In the genomic region with DNA sequence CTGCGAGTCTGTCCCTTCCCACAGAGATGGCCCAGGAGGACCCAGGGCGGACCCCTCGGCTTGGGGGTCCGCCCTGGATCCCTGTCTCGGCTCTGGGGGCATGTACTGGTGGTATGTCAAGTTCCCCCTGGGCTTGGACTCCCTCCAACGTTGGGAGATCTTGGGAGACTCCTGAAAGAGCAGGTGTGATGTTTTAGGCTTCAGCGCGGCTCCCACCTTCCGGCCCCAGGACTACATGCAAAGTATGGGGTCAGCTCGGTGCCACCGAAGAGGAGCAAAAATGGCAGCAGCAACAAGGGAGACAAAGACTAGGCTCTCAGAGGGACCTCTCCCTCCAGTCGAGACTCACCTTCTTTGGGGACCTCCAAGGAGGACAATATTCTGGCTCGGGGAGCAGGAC, we compare ENCODE assay signal across 7 cellular contexts. TPM values are rescaled to one million over a fixed set of nuclear protein-coding genes. Genes with fewer than 3 reads are reported as not detected.
DNase-seq lines count a peak whose midpoint lies in the region; ATAC-seq lines count a peak whose summit lies in the region.
"Had no signal": no experiment of that assay in that cellular context is flagged by ENCODE, and none has a peak within 500 bp of the region (broad histone marks: within the 10 kb centered on the region; RNA-seq: fewer than 3 reads in every experiment).

No MANE protein-coding gene starts in this region.

- peaks cover 11 to 12% of the 10 kb centered on the region in 2 donors for H3K4me1 ChIP-seq in naive thymus-derived CD4-positive, alpha-beta T cell (ENCODE audit: control insufficient read depth in 2 of 2, insufficient read depth in 2 of 2, low read length in 2 of 2)

- no peaks in the 10 kb centered on the region for H3K27me3 ChIP-seq in naive thymus-derived CD4-positive, alpha-beta T cell (ENCODE audit: control insufficient read depth in 2 of 2, insufficient read depth in 2 of 2, low read length in 2 of 2)

- peak overlapping the region; percentile 79 for H3K27ac ChIP-seq in naive thymus-derived CD4-positive, alpha-beta T cell (ENCODE audit: low read depth, low read length)

- H3K27ac Mint-ChIP-seq in activated T-helper 2 cell treated with anti-CD3 and anti-CD28 coated beads, Interferon-gamma antibody, Interleukin-2, Interleukin-4, amounts not matched to agents 10 μg/mL and 5 μg/mL and 100 μg/mL, durations not matched to agents 14 hours and 24 hours and 36 hours, result no peak overlapping the region
- peak overlapping the region in 5 of 9 donors; percentile 26 to 84 (median 70) for H3K27ac Mint-ChIP-seq in naive thymus-derived CD4-positive, alpha-beta T cell

- ATAC-seq in naive thymus-derived CD4-positive, alpha-beta T cell, result no peak
- no peak for ATAC-seq in HG02884 (IDR thresholded peaks at IDR 0.05; ENCODE audit: unreplicated experiment)
- no peak for ATAC-seq in HG03196 (IDR thresholded peaks at IDR 0.05; ENCODE audit: unreplicated experiment)

- peaks cover 0 to 4% (median 0%) of the 10 kb centered on the region in 3 experiments for H3K36me3 ChIP-seq in naive thymus-derived CD4-positive, alpha-beta T cell (ENCODE audit: control insufficient read depth in 2 of 3, insufficient read depth in 3 of 3, low read length in 3 of 3)

- no peaks in the 10 kb centered on the region for H3K36me3 Mint-ChIP-seq in activated T-helper 2 cell treated with anti-CD3 and anti-CD28 coated beads, Interferon-gamma antibody, Interleukin-2, Interleukin-4, amounts not matched to agents 10 μg/mL and 5 μg/mL and 100 μg/mL, durations not matched to agents 14 hours and 24 hours and 36 hours (ENCODE audit: low read depth)
- peaks cover 0 to 8% (median 0%) of the 10 kb centered on the region in 5 donors for H3K36me3 Mint-ChIP-seq in naive thymus-derived CD4-positive, alpha-beta T cell

- H3K9me3 Mint-ChIP-seq in activated T-helper 2 cell treated with anti-CD3 and anti-CD28 coated beads, Interferon-gamma antibody, Interleukin-2, Interleukin-4, amounts not matched to agents 10 μg/mL and 5 μg/mL and 100 μg/mL, durations not matched to agents 14 hours and 24 hours and 36 hours, result no peaks in the 10 kb centered on the region
- peaks cover 0 to 2% (median 0%) of the 10 kb centered on the region in 11 donors for H3K9me3 Mint-ChIP-seq in naive thymus-derived CD4-positive, alpha-beta T cell

- no peaks in the 10 kb centered on the region for H3K9me3 ChIP-seq in naive thymus-derived CD4-positive, alpha-beta T cell (ENCODE audit: control insufficient read depth in 2 of 3, low read length in 3 of 3)

- peaks cover 6% of the 10 kb centered on the region for H3K4me1 Mint-ChIP-seq in activated T-helper 2 cell treated with anti-CD3 and anti-CD28 coated beads, Interferon-gamma antibody, Interleukin-2, Interleukin-4, amounts not matched to agents 10 μg/mL and 5 μg/mL and 100 μg/mL, durations not matched to agents 14 hours and 24 hours and 36 hours (ENCODE audit: low read depth)
- H3K4me1 Mint-ChIP-seq in naive thymus-derived CD4-positive, alpha-beta T cell, result peaks cover 9 to 24% (median 20%) of the 10 kb centered on the region in 7 donors

- peak; percentile 53 for DNase-seq in DMS79 treated with DMSO at 0.1 percent for 48 hours (lab: John Stamatoyannopoulos, UW)
- DNase-seq in activated T-helper 2 cell treated with anti-CD3 and anti-CD28 coated beads, Interferon-gamma antibody, Interleukin-2, Interleukin-4, amounts not matched to agents 10 μg/mL and 5 μg/mL and 100 μg/mL, durations not matched to agents 14 hours and 24 hours and 36 hours (ENCODE audit: low spot score), result no peak
- no peak for DNase-seq in naive thymus-derived CD4-positive, alpha-beta T cell
- DNase-seq in COLO829 (ENCODE audit: low spot score), result no peak
- DNase-seq: NCI-H446 had no signal

- POLR2A ChIA-PET in naive thymus-derived CD4-positive, alpha-beta T cell (lab: Charles Lee), result interaction anchor here (1.4 to 3.8 kb wide), 3 partner anchors 10 to 77 kb away, joined by 3 to 21 read pairs (median 9); a partner anchor contains a TSS

- no peaks in the 10 kb centered on the region for H3K27me3 Mint-ChIP-seq in activated T-helper 2 cell treated with anti-CD3 and anti-CD28 coated beads, Interferon-gamma antibody, Interleukin-2, Interleukin-4, amounts not matched to agents 10 μg/mL and 5 μg/mL and 100 μg/mL, durations not matched to agents 14 hours and 24 hours and 36 hours (ENCODE audit: low read depth)
- no peaks in the 10 kb centered on the region for H3K27me3 Mint-ChIP-seq in naive thymus-derived CD4-positive, alpha-beta T cell

- CTCF ChIA-PET in naive thymus-derived CD4-positive, alpha-beta T cell (lab: Charles Lee), result no interaction called here

- intact Hi-C loops in activated T-helper 2 cell treated with anti-CD3 and anti-CD28 coated beads, Interferon-gamma antibody, Interleukin-2, Interleukin-4, amounts not matched to agents 10 μg/mL and 5 μg/mL and 100 μg/mL, durations not matched to agents 14 hours and 24 hours and 36 hours (cut with micrococcal nuclease), result loop anchor here (2.0 kb wide), 1 partner anchor 54 kb away; no protein-coding TSS in a partner anchor
- intact Hi-C loops in naive thymus-derived CD4-positive, alpha-beta T cell (cut with micrococcal nuclease), result loop anchor here (2.0 kb wide), 2 partner anchors 222 to 246 kb away; a partner anchor contains a TSS

- no peak overlapping the region for H3K4me3 ChIP-seq in naive thymus-derived CD4-positive, alpha-beta T cell (ENCODE audit: low read length)

- peak overlapping the region; percentile 77 for H3K4me3 Mint-ChIP-seq in activated T-helper 2 cell treated with anti-CD3 and anti-CD28 coated beads, Interferon-gamma antibody, Interleukin-2, Interleukin-4, amounts not matched to agents 10 μg/mL and 5 μg/mL and 100 μg/mL, durations not matched to agents 14 hours and 24 hours and 36 hours (ENCODE audit: low read depth)
- H3K4me3 Mint-ChIP-seq in naive thymus-derived CD4-positive, alpha-beta T cell, result peak overlapping the region; percentile 23 to 91 (median 84)

RNA-seq across cellular contexts. Expression of a gene that starts 4.2 kb away (rescaled TPM):
- 1.2 and 1.3 TPM in 2 replicates for total RNA-seq in activated T-helper 2 cell treated with anti-CD3 and anti-CD28 coated beads, Interferon-gamma antibody, Interleukin-2, Interleukin-4, amounts not matched to agents 10 μg/mL and 5 μg/mL and 100 μg/mL, durations not matched to agents 14 hours and 24 hours and 36 hours
- 1 to 10 TPM in 3 of 5 experiments, under 1 TPM in 2; 0.80 to 2.1 (median 1.3) TPM for total RNA-seq in naive thymus-derived CD4-positive, alpha-beta T cell
- under 1 TPM; 0.25 to 0.87 TPM for polyA plus RNA-seq in naive thymus-derived CD4-positive, alpha-beta T cell

RNA-seq across cellular contexts. Expression of a gene that starts 19.5 kb away (rescaled TPM):
- total RNA-seq in activated T-helper 2 cell treated with anti-CD3 and anti-CD28 coated beads, Interferon-gamma antibody, Interleukin-2, Interleukin-4, amounts not matched to agents 10 μg/mL and 5 μg/mL and 100 μg/mL, durations not matched to agents 14 hours and 24 hours and 36 hours, result not detected in 2 replicates
- total RNA-seq in naive thymus-derived CD4-positive, alpha-beta T cell, result not detected
- polyA plus RNA-seq in naive thymus-derived CD4-positive, alpha-beta T cell, result under 1 TPM; 0.09 to 0.78 TPM

RNA-seq across cellular contexts. Expression of a gene that starts 25.1 kb away (rescaled TPM):
- total RNA-seq in activated T-helper 2 cell treated with anti-CD3 and anti-CD28 coated beads, Interferon-gamma antibody, Interleukin-2, Interleukin-4, amounts not matched to agents 10 μg/mL and 5 μg/mL and 100 μg/mL, durations not matched to agents 14 hours and 24 hours and 36 hours, result 0.57 and 1.0 TPM in 2 replicates
- under 1 TPM in 2 of 5 experiments, not detected in 3; 0.12 to 0.21 TPM for total RNA-seq in naive thymus-derived CD4-positive, alpha-beta T cell
- under 1 TPM; 0.12 to 0.65 TPM for polyA plus RNA-seq in naive thymus-derived CD4-positive, alpha-beta T cell

RNA-seq across cellular contexts. Expression of a gene that starts 31.4 kb away (rescaled TPM):
- 0.21 TPM in 1 of 2 replicates, not detected in the other for total RNA-seq in activated T-helper 2 cell treated with anti-CD3 and anti-CD28 coated beads, Interferon-gamma antibody, Interleukin-2, Interleukin-4, amounts not matched to agents 10 μg/mL and 5 μg/mL and 100 μg/mL, durations not matched to agents 14 hours and 24 hours and 36 hours
- not detected for total RNA-seq in naive thymus-derived CD4-positive, alpha-beta T cell
- polyA plus RNA-seq in naive thymus-derived CD4-positive, alpha-beta T cell, result not detected

RNA-seq across cellular contexts. Expression of a gene that starts 37.2 kb away (rescaled TPM):
- 0.27 and 0.64 TPM in 2 replicates for total RNA-seq in activated T-helper 2 cell treated with anti-CD3 and anti-CD28 coated beads, Interferon-gamma antibody, Interleukin-2, Interleukin-4, amounts not matched to agents 10 μg/mL and 5 μg/mL and 100 μg/mL, durations not matched to agents 14 hours and 24 hours and 36 hours
- total RNA-seq in naive thymus-derived CD4-positive, alpha-beta T cell, result under 1 TPM in 1 of 5 experiments, not detected in 4; 0.17 TPM
- not detected for polyA plus RNA-seq in naive thymus-derived CD4-positive, alpha-beta T cell
